Comparison of ENCODE assay signal across 15 cellular contexts in the genomic region with DNA sequence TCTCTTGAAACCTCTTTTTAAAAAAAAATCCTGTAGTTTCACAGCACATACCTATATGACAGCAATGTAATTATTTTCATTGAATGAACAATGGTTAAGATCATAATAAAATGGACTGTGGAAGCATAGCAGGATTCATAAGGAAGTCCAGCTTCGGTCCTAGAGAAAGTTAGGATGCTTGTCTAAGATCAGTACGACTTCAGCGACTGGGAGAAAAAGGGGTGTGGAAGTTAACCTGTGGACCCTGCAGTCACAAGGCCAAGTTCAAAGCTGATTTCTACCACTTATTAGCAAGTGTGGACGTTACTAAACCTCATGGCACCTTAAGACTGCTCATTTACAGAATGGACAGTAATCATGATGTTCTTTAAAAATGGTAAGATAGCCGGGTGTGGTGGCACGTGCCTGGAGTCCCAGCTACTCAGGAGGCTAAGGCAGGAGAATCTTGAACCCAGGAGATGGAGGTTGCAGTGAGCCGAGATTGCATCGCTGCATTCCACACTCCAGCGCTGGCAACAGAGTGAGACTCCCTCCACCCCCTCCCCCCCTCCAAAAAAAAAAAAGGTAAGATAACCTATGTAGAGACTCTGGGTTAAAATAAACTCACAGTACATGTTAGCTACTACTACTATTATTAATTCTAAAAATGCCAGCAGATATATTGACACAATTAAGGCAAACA.
DNase-seq lines count a peak whose midpoint lies in the region; ATAC-seq, FAIRE-seq and TF ChIP-seq lines count a peak whose summit lies in the region.
"Had no signal": no experiment of that assay in that cellular context is flagged by ENCODE, and none has a peak within 500 bp of the region (broad histone marks: within the 10 kb centered on the region; RNA-seq: fewer than 3 reads in every experiment).

No MANE protein-coding gene starts in this region.

- H4K8ac ChIP-seq in H1 (ENCODE audit: extremely low read depth, insufficient read depth, low read length), result no peak overlapping the region; the same call in 1 of the 2 replicates

- peak overlapping the region; percentile 74 for H3K4me2 ChIP-seq in OCI-LY3 (ENCODE audit: low read length)
- peak overlapping the region in 1 of 2 experiments; percentile 70; a peak in 1 of 4 replicates for H3K4me2 ChIP-seq in H1 (ENCODE audit: insufficient read depth in 1 of 2, low read depth in 2 of 2, low read length in 2 of 2)
- H3K4me2 ChIP-seq in neural progenitor cell, result peak overlapping the region; percentile 77

- TF ChIP-seq EP300 in H1 (IDR thresholded peaks at IDR 0.05; ENCODE audit: borderline replicate concordance in 1 of 2, low read depth in 2 of 2, low read length in 2 of 2), result no peak

- TF ChIP-seq RAD21 in H1 (IDR thresholded peaks at IDR 0.05 in 1 of 2, conservative IDR thresholded peaks at IDR 0.05 in 1 of 2; ENCODE audit: low read depth in 2 of 2, low read length in 2 of 2), result no peak

- H2AFZ ChIP-seq in OCI-LY3 (ENCODE audit: low read depth, low read length) (peak overlapping the region; percentile 94), H1 (ENCODE audit: low read length) (peak overlapping the region; percentile 100; the same call in 1 of the 2 replicates), neural progenitor cell (replicated peaks) (peak overlapping the region; percentile 100)

- peaks cover 53% of the 10 kb centered on the region for H3K27me3 ChIP-seq in OCI-LY3 (ENCODE audit: low read depth, low read length)
- H3K27me3 ChIP-seq in H1 (replicated peaks in 1 of 4; ENCODE audit: control insufficient read depth in 3 of 4, extremely low read depth in 1 of 4, insufficient read depth in 3 of 4, low read length in 3 of 4), result peaks cover 0 to 15% (median 8%) of the 10 kb centered on the region in 4 experiments; a peak in 5 of 7 replicates
- no peaks in the 10 kb centered on the region for H3K27me3 ChIP-seq in neural progenitor cell
- no peaks in the 10 kb centered on the region for H3K27me3 ChIP-seq in testis

- H3K79me1 ChIP-seq in H1 (ENCODE audit: low read depth, low read length), result no peaks in the 10 kb centered on the region

- peaks cover 38% of the 10 kb centered on the region for H3K4me1 Mint-ChIP-seq in neural progenitor cell

- DNase-seq in H1 (ENCODE audit: low read depth in 1 of 2, low spot score in 2 of 2) (peak in 1 of 2 experiments; percentile 35), neural progenitor cell (ENCODE audit: low spot score) (no peak), amygdala (lab: John Stamatoyannopoulos, UW) (no peak), testis (no peak)
- DNase-seq: activated CD8-positive, alpha-beta memory T cell treated with anti-CD3 and anti-CD28 coated beads for 24 hours; GDM1; immature natural killer cell; RPMI8226; stimulated activated naive CD4-positive, alpha-beta T cell treated with Interleukin-2 at 50 U/mL for 16 hours; T-helper 9 cell had no signal

- H3K4me3 ChIP-seq in OCI-LY3 (ENCODE audit: low read length) (peak overlapping the region; percentile 82), H1 (ENCODE audit: extremely low read depth in 1 of 4, insufficient read depth in 2 of 4, low read depth in 3 of 4, low read length in 4 of 4) (peak overlapping the region in 1 of 4 experiments; percentile 58; a peak in 2 of 8 replicates), neural progenitor cell (no peak overlapping the region), testis (no peak overlapping the region)

- TF ChIP-seq POLR2A in H1 (IDR thresholded peaks at IDR 0.05; ENCODE audit: control extremely low read depth in 1 of 2, low read depth in 2 of 2, low read length in 2 of 2), result no peak
- TF ChIP-seq POLR2A in testis (IDR thresholded peaks at IDR 0.05), result no peak

- peaks cover 2% of the 10 kb centered on the region for H3K27me3 Mint-ChIP-seq in neural progenitor cell (ENCODE audit: insufficient read depth, low read depth)

- no peak overlapping the region for H2BK5ac ChIP-seq in H1 (ENCODE audit: low read depth, low read length)

- POLR2A ChIA-PET in H1 (lab: Charles Lee; ENCODE audit: partially characterized antibody), result interaction anchor here (0.7 to 1.7 kb wide), 4 partner anchors 12 to 252 kb away, joined by 3 to 4 read pairs (median 3); partner anchors contain the start of gene PRUNE2

- H3K4me1 ChIP-seq in ES-I3 (ENCODE audit: insufficient read depth, low read length) (peaks cover 10% of the 10 kb centered on the region), OCI-LY3 (ENCODE audit: low read length) (peaks cover 11% of the 10 kb centered on the region), H1 (replicated peaks in 1 of 4; ENCODE audit: control insufficient read depth in 3 of 4, insufficient read depth in 4 of 4, low read length in 3 of 4) (peaks cover 3 to 10% (median 7%) of the 10 kb centered on the region in 4 experiments; a peak in 6 of 7 replicates), neural progenitor cell (peaks cover 37% of the 10 kb centered on the region), testis (no peaks in the 10 kb centered on the region)

- no peaks in the 10 kb centered on the region for H3K23me2 ChIP-seq in H1 (ENCODE audit: low read depth, low read length)

- no peak overlapping the region for H4K91ac ChIP-seq in H1 (replicated peaks; ENCODE audit: insufficient read length, low read length)

- H3K27ac Mint-ChIP-seq in neural progenitor cell, result no peak overlapping the region
- H3K27ac Mint-ChIP-seq: activated naive CD8-positive, alpha-beta T cell; immature natural killer cell had no signal

- H3K9ac ChIP-seq in ES-I3 (ENCODE audit: low read depth, low read length) (peak overlapping the region; percentile 61; the same call in 1 of the 2 replicates), OCI-LY3 (ENCODE audit: low read length) (peak overlapping the region; percentile 29; the same call in 1 of the 2 replicates), H1 (replicated peaks in 1 of 4; ENCODE audit: extremely low read depth in 1 of 4, low read depth in 3 of 4, low read length in 3 of 4) (no peak overlapping the region), neural progenitor cell (no peak overlapping the region)

- H3K36me3 Mint-ChIP-seq in neural progenitor cell, result peaks cover 4% of the 10 kb centered on the region
- H3K36me3 Mint-ChIP-seq: activated naive CD8-positive, alpha-beta T cell; CD4-positive, CD25-positive, alpha-beta regulatory T cell; immature natural killer cell had no signal

- H2AK5ac ChIP-seq in H1 (ENCODE audit: low read depth, low read length), result no peak overlapping the region

- no peak overlapping the region for H4K5ac ChIP-seq in H1 (ENCODE audit: insufficient read length, low read depth, low read length)

- H2BK120ac ChIP-seq in H1 (replicated peaks; ENCODE audit: low read depth, low read length), result no peak overlapping the region

- peak overlapping the region; percentile 88 for H3K4me3 Mint-ChIP-seq in neural progenitor cell

- H3F3A ChIP-seq in neural progenitor cell (ENCODE audit: low read depth), result no peaks in the 10 kb centered on the region

- no peak overlapping the region for H2BK15ac ChIP-seq in H1 (ENCODE audit: low read length)

- no peak overlapping the region for H3K14ac ChIP-seq in H1 (ENCODE audit: insufficient read length)

- no peak for ATAC-seq in GM18907 (IDR thresholded peaks at IDR 0.05; ENCODE audit: unreplicated experiment)

- no peak for FAIRE-seq in H1 (lab: Jason Lieb, UNC)

- H3K36me3 ChIP-seq in ES-I3 (ENCODE audit: insufficient read depth, low read length) (no peaks in the 10 kb centered on the region), OCI-LY3 (replicated peaks; ENCODE audit: low read depth, low read length) (no peaks in the 10 kb centered on the region), H1 (ENCODE audit: control insufficient read depth in 2 of 4, insufficient read depth in 4 of 4, low read length in 3 of 4) (no peaks in the 10 kb centered on the region), neural progenitor cell (no peaks in the 10 kb centered on the region), testis (ENCODE audit: low read depth, missing control alignments) (no peaks in the 10 kb centered on the region)

- CTCF ChIA-PET in H1 (lab: Charles Lee; ENCODE audit: partially characterized antibody), result interaction anchor here (5.2 kb wide), 1 partner anchor 12 kb away, joined by 40 read pairs; no protein-coding TSS in a partner anchor

- 87% methylated on average over 8 of the region's 9 CpGs; no CpG with 5 or more reads in 1 of the 2 experiments for WGBS in H1 (ENCODE audit: extremely low coverage in 1 of 2, insufficient coverage in 1 of 2, insufficient read length in 1 of 2, insufficient replicate concordance in 2 of 2, low coverage in 1 of 2, low lambda C conversion rate in 2 of 2, missing lambda C conversion rate in 1 of 2), 2 experiments
- 68 to 78% methylated on average over 9 of the region's 9 CpGs for WGBS in testis, 2 donors

- no peak overlapping the region for H2BK20ac ChIP-seq in H1 (ENCODE audit: low read length)

- H3K9me3 Mint-ChIP-seq in neural progenitor cell, result peaks cover 2% of the 10 kb centered on the region
- H3K9me3 Mint-ChIP-seq: CD4-positive, CD25-positive, alpha-beta regulatory T cell; immature natural killer cell had no signal

- TF ChIP-seq CTCF in OCI-LY3 (IDR thresholded peaks at IDR 0.05; ENCODE audit: low read depth, low read length), result no peak
- no peak for TF ChIP-seq CTCF in H1 (IDR thresholded peaks at IDR 0.05; ENCODE audit: control extremely low read depth in 1 of 3, insufficient read depth in 1 of 3, low read depth in 1 of 3, low read length in 3 of 3)
- TF ChIP-seq CTCF in neural progenitor cell (IDR thresholded peaks at IDR 0.05), result no peak
- no peak for TF ChIP-seq CTCF in testis (IDR thresholded peaks at IDR 0.05)

- H3K56ac ChIP-seq in H1 (replicated peaks; ENCODE audit: insufficient read length, low read depth, low read length), result no peak overlapping the region

- no peak overlapping the region for H3K18ac ChIP-seq in H1 (ENCODE audit: extremely low read depth, low read length)

- H3K4ac ChIP-seq in H1 (replicated peaks; ENCODE audit: insufficient read length, low read depth, low read length), result no peak overlapping the region

- intact Hi-C loops in testis (cut with DNase I; ENCODE audit: low total_unique reads), result no loop called here

- H3K23ac ChIP-seq in H1 (ENCODE audit: insufficient read length), result no peak overlapping the region

- H3K27ac ChIP-seq in OCI-LY3 (ENCODE audit: low read length) (no peak overlapping the region), H1 (ENCODE audit: low read depth, low read length) (no peak overlapping the region), neural progenitor cell (no peak overlapping the region), testis (no peak overlapping the region)

- no peaks in the 10 kb centered on the region for H3K9me3 ChIP-seq in ES-I3 (ENCODE audit: control insufficient read depth, insufficient read depth, low read length)
- no peaks in the 10 kb centered on the region for H3K9me3 ChIP-seq in OCI-LY3 (ENCODE audit: insufficient read depth, low read length)
- H3K9me3 ChIP-seq in H1 (ENCODE audit: insufficient read depth in 2 of 2, low read depth in 1 of 2, low read length in 1 of 2), result no peaks in the 10 kb centered on the region
- H3K9me3 ChIP-seq in neural progenitor cell (ENCODE audit: low read depth), result no peaks in the 10 kb centered on the region
- H3K9me3 ChIP-seq in testis, result no peaks in the 10 kb centered on the region

- H3K79me2 ChIP-seq in OCI-LY3 (ENCODE audit: low read length) (no peaks in the 10 kb centered on the region), H1 (ENCODE audit: control insufficient read depth in 1 of 2, insufficient read depth in 2 of 2, low read length in 2 of 2) (no peaks in the 10 kb centered on the region), neural progenitor cell (ENCODE audit: low read depth) (no peaks in the 10 kb centered on the region)

- H2BK12ac ChIP-seq in H1 (ENCODE audit: low read depth, low read length), result peak overlapping the region; percentile 29; the same call in 1 of the 2 replicates

- no peaks in the 10 kb centered on the region for H4K20me1 ChIP-seq in OCI-LY3 (ENCODE audit: insufficient read depth, low read length)
- H4K20me1 ChIP-seq in H1 (replicated peaks in 1 of 2; ENCODE audit: control insufficient read depth in 1 of 2, insufficient read depth in 2 of 2, low read length in 2 of 2), result no peaks in the 10 kb centered on the region
- H4K20me1 ChIP-seq in neural progenitor cell (ENCODE audit: low read depth), result no peaks in the 10 kb centered on the region

Comparison
In these comparisons a context has a peak if more than half of its experiments do, and no peak if none do; other contexts are left out.
1. H3K9ac ChIP-seq: peak in ES-I3 (single experiment) and OCI-LY3 (single experiment); none in H1 (0 of 4) and neural progenitor cell (single experiment).
2. Peak in every context shown above with its lines, with median percentiles within 50 percentile points of each other: H2AFZ ChIP-seq.